9 cellular contexts compared by ENCODE assay signal in the genomic region with DNA sequence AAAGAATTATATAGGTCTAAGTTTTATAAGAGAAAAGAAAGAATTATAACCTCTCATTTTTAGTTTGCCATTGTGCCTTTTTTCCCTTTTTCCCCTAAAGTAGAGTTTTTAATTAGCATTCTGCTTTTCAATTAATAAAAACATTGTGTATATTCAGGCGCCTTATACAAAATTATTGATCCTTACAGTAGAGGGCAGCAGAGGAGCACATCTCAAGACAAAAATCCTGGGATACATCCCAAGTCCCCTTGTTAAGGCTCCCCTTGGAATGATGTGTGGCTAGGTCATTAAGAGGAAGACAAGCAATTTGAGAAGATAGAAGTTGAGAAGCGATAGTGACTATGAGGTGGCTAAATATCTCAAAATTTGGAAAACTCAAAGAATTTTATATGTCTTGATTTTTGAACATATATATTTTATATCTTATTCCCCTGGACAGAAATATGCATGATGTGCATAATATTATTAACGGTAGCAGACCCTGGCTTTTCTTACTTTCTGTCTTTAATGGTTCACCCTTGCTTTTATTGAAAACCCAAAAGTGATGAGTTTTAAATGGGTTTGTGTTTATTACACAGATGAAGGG. TPM values are rescaled to one million over a fixed set of nuclear protein-coding genes. Genes with fewer than 3 reads are reported as not detected.
DNase-seq lines count a peak whose midpoint lies in the region; ATAC-seq and FAIRE-seq lines count a peak whose summit lies in the region.
"Had no signal": no experiment of that assay in that cellular context is flagged by ENCODE, and none has a peak within 500 bp of the region (broad histone marks: within the 10 kb centered on the region; RNA-seq: fewer than 3 reads in every experiment).

No MANE protein-coding gene starts in this region.

- ATAC-seq in HG02798 (IDR thresholded peaks at IDR 0.05; ENCODE audit: poor library complexity, unreplicated experiment), result no peak
- no peak for ATAC-seq in HG03045 (IDR thresholded peaks at IDR 0.05; ENCODE audit: unreplicated experiment)

- DNase-seq in CD1c-positive myeloid dendritic cell (ENCODE audit: extremely low spot score) (peak; percentile 11), HPDE6-E6E7 (ENCODE audit: extremely low spot score) (peak; percentile 4), RPMI7951 (ENCODE audit: low read depth) (peak; percentile 22), NOMO-1 treated with dmso at 0.1 percent for 144 hours (lab: John Stamatoyannopoulos, UW; ENCODE audit: unreplicated experiment) (no peak), retina (no peak)

- peak; percentile 85 for FAIRE-seq in islet of Langerhans (lab: Jason Lieb, UNC)
- FAIRE-seq: frontal cortex had no signal

RNA-seq across cellular contexts. Expression of a gene that starts 19.1 kb away (rescaled TPM):
- 2.5 and 2.7 TPM in 2 replicates for total RNA-seq in RPMI7951 (2014; rRNA removed; shearing (Covaris generic))

Comparison
In these comparisons a context has a peak if more than half of its experiments do, and no peak if none do; other contexts are left out.
1. DNase-seq: peak in CD1c-positive myeloid dendritic cell (single experiment), HPDE6-E6E7 (single experiment) and RPMI7951 (single experiment); none in NOMO-1 treated with dmso at 0.1 percent for 144 hours (single experiment) and retina (single experiment).